15 cellular contexts compared by ENCODE assay signal in genomic region chr11:20042025-20042639, GRCh38.
DNase-seq lines count a peak whose midpoint lies in the region; ATAC-seq, FAIRE-seq and TF ChIP-seq lines count a peak whose summit lies in the region.
"Had no signal": no experiment of that assay in that cellular context is flagged by ENCODE, and none has a peak within 500 bp of the region (broad histone marks: within the 10 kb centered on the region; RNA-seq: fewer than 3 reads in every experiment).

No MANE protein-coding gene starts in this region.

- no peak overlapping the region for H2BK5ac ChIP-seq in H1 (ENCODE audit: low read depth, low read length)

- TF ChIP-seq POLR2A in H1 (IDR thresholded peaks at IDR 0.05; ENCODE audit: control extremely low read depth in 1 of 2, low read depth in 2 of 2, low read length in 2 of 2): no peak

- peak overlapping the region in 2 of 3 experiments; percentile 3 to 53 for H3K27ac Mint-ChIP-seq in nephron
- H3K27ac Mint-ChIP-seq: dendritic cell treated with granulocyte-macrophage colony-stimulating factor and Interleukin-4, amounts not matched to agents 40 ng/mL and 50 ng/mL, for 4 days had no signal

- H2BK120ac ChIP-seq in H1 (replicated peaks; ENCODE audit: low read depth, low read length): no peak overlapping the region

- H3K4me1 Mint-ChIP-seq in nephron: peaks cover 43% of the 10 kb centered on the region

- intact Hi-C loops in colonic mucosa (cut with DNase I): no loop called here

- no peak overlapping the region for H4K91ac ChIP-seq in H1 (replicated peaks; ENCODE audit: insufficient read length, low read length)

- no peak overlapping the region for H3K14ac ChIP-seq in H1 (ENCODE audit: insufficient read length)

- H3K9me3 Mint-ChIP-seq in nephron: no peaks in the 10 kb centered on the region
- H3K9me3 Mint-ChIP-seq: dendritic cell treated with granulocyte-macrophage colony-stimulating factor and Interleukin-4, amounts not matched to agents 40 ng/mL and 50 ng/mL, for 4 days had no signal

- in situ Hi-C loops in GM23248 (cut with MboI): no loop called here

- no peaks in the 10 kb centered on the region for H3K9me2 ChIP-seq in GM23248 (ENCODE audit: insufficient read depth)

- ATAC-seq in GM18519 (IDR thresholded peaks at IDR 0.05; ENCODE audit: low FRiP score, unreplicated experiment): no peak

- whole genome bisulfite sequencing in GM23248 (ENCODE audit: low coverage in 1 of 2, low lambda C conversion rate in 2 of 2, missing lambda C conversion rate in 2 of 2), 2 experiments: 86 to 90% methylated on average over 5 of the region's 5 CpGs
- WGBS in H1 (ENCODE audit: extremely low coverage in 1 of 2, insufficient coverage in 1 of 2, insufficient read length in 1 of 2, insufficient replicate concordance in 2 of 2, low coverage in 1 of 2, low lambda C conversion rate in 2 of 2, missing lambda C conversion rate in 1 of 2), 2 experiments: 85% methylated on average over 5 of the region's 5 CpGs; no CpG with 5 or more reads in 1 of the 2 experiments

- H2BK15ac ChIP-seq in H1 (ENCODE audit: low read length): 0 out of 2 replicates have a peak overlapping the region, but pooled peaks have one; percentile 5

- H2AK5ac ChIP-seq in H1 (ENCODE audit: low read depth, low read length): no peak overlapping the region

- no peak overlapping the region for H4K8ac ChIP-seq in H1 (ENCODE audit: extremely low read depth, insufficient read depth, low read length)

- peak; percentile 18 for DNase-seq in GM23248
- peak; percentile 14 for DNase-seq in RCC 7860 (ENCODE audit: low spot score)
- no peak for DNase-seq in H1 (ENCODE audit: low read depth in 1 of 2, low spot score in 2 of 2)
- no peak for DNase-seq in colonic mucosa
- DNase-seq in COLO829 (ENCODE audit: low spot score): no peak
- no peak for DNase-seq in NCI-H2081 treated with DMSO at 0.1 percent for 48 hours (lab: John Stamatoyannopoulos, UW)
- DNase-seq: heart right ventricle, NCI-H748 treated with DMSO at 0.1 percent for 48 hours, spleen, thyroid gland had no signal

- FAIRE-seq in RCC 7860 (lab: Jason Lieb, UNC) (no peak), H1 (lab: Jason Lieb, UNC) (no peak)
- FAIRE-seq: GM19239 had no signal

- H3K4me3 ChIP-seq in GM23248 (no peak overlapping the region), H1 (ENCODE audit: extremely low read depth in 1 of 4, insufficient read depth in 2 of 4, low read depth in 3 of 4, low read length in 4 of 4) (no peak overlapping the region), colonic mucosa (no peak overlapping the region)
- H3K4me3 ChIP-seq: heart right ventricle, spleen, thyroid gland had no signal

- H3K27ac ChIP-seq in GM23248 (no peak overlapping the region), H1 (ENCODE audit: low read depth, low read length) (no peak overlapping the region), colonic mucosa (no peak overlapping the region)
- H3K27ac ChIP-seq: C4-2B, spleen, thyroid gland had no signal

- no peak overlapping the region for H3K23ac ChIP-seq in H1 (ENCODE audit: insufficient read length)

- H2AFZ ChIP-seq in GM23248 (no peak overlapping the region), H1 (ENCODE audit: low read length) (no peak overlapping the region)

- no peak overlapping the region for H3K9ac ChIP-seq in GM23248
- H3K9ac ChIP-seq in H1 (replicated peaks in 1 of 4; ENCODE audit: extremely low read depth in 1 of 4, low read depth in 3 of 4, low read length in 3 of 4): no peak overlapping the region
- no peak overlapping the region for H3K9ac ChIP-seq in colonic mucosa (ENCODE audit: low read depth in 2 of 2, low read length in 2 of 2)

- H3K56ac ChIP-seq in H1 (replicated peaks; ENCODE audit: insufficient read length, low read depth, low read length): no peak overlapping the region

- H3K4me2 ChIP-seq in GM23248 (ENCODE audit: unreplicated experiment): no peak overlapping the region
- no peak overlapping the region; a peak in 1 of 4 replicates for H3K4me2 ChIP-seq in H1 (ENCODE audit: insufficient read depth in 1 of 2, low read depth in 2 of 2, low read length in 2 of 2)

- H3K36me3 ChIP-seq in GM23248 (ENCODE audit: low read depth) (peaks cover 36% of the 10 kb centered on the region), H1 (ENCODE audit: control insufficient read depth in 2 of 4, insufficient read depth in 4 of 4, low read length in 3 of 4) (peaks cover 10 to 42% (median 35%) of the 10 kb centered on the region in 4 experiments; a peak in 7 of 8 replicates), colonic mucosa (no peaks in the 10 kb centered on the region)

- H3K9me3 ChIP-seq in GM23248 (ENCODE audit: low read depth): no peaks in the 10 kb centered on the region
- no peaks in the 10 kb centered on the region for H3K9me3 ChIP-seq in H1 (ENCODE audit: insufficient read depth in 2 of 2, low read depth in 1 of 2, low read length in 1 of 2)
- H3K9me3 ChIP-seq in colonic mucosa: no peaks in the 10 kb centered on the region
- H3K9me3 ChIP-seq: heart right ventricle, spleen, thyroid gland had no signal

- H3K4ac ChIP-seq in H1 (replicated peaks; ENCODE audit: insufficient read length, low read depth, low read length): no peak overlapping the region

- H3K23me2 ChIP-seq in H1 (ENCODE audit: low read depth, low read length): no peaks in the 10 kb centered on the region; the same call in 1 of the 2 replicates

- POLR2A ChIA-PET in H1 (lab: Charles Lee; ENCODE audit: partially characterized antibody): interaction anchor here (0.6 to 2.9 kb wide), 5 partner anchors 8 to 113 kb away, joined by 3 to 8 read pairs (median 4); no protein-coding TSS in a partner anchor

- TF ChIP-seq CTCF in H1 (IDR thresholded peaks at IDR 0.05; ENCODE audit: control extremely low read depth in 1 of 3, insufficient read depth in 1 of 3, low read depth in 1 of 3, low read length in 3 of 3) (no peak), nephron (IDR thresholded peaks at IDR 0.05; ENCODE audit: unreplicated experiment in 3 of 3) (no peak), colonic mucosa (IDR thresholded peaks at IDR 0.05) (no peak)

- H3K79me2 ChIP-seq in GM23248 (ENCODE audit: insufficient read depth): peaks cover 5% of the 10 kb centered on the region
- H3K79me2 ChIP-seq in H1 (ENCODE audit: control insufficient read depth in 1 of 2, insufficient read depth in 2 of 2, low read length in 2 of 2): 0 out of 4 replicates have a peak, but pooled peaks cover 0 to 2% of the 10 kb centered on the region in 2 experiments

- no peak overlapping the region for H4K5ac ChIP-seq in H1 (ENCODE audit: insufficient read length, low read depth, low read length)

- H3K36me3 Mint-ChIP-seq in nephron (ENCODE audit: low read depth): peaks cover 59% of the 10 kb centered on the region

- no peak overlapping the region for H3K4me3 Mint-ChIP-seq in nephron
- H3K4me3 Mint-ChIP-seq: dendritic cell treated with granulocyte-macrophage colony-stimulating factor and Interleukin-4, amounts not matched to agents 40 ng/mL and 50 ng/mL, for 4 days had no signal

- no peak overlapping the region for H2BK20ac ChIP-seq in H1 (ENCODE audit: low read length)

- no peak overlapping the region for H2BK12ac ChIP-seq in H1 (ENCODE audit: low read depth, low read length)

- TF ChIP-seq RAD21 in H1 (IDR thresholded peaks at IDR 0.05 in 1 of 2, conservative IDR thresholded peaks at IDR 0.05 in 1 of 2; ENCODE audit: low read depth in 2 of 2, low read length in 2 of 2): no peak

- CTCF ChIA-PET in H1 (lab: Charles Lee; ENCODE audit: partially characterized antibody): interaction anchor here (0.9 to 12.6 kb wide), 10 partner anchors 8 to 91 kb away, joined by 3 to 99 read pairs (median 4); no protein-coding TSS in a partner anchor

- peaks cover 8% of the 10 kb centered on the region for H3K27me3 Mint-ChIP-seq in nephron (ENCODE audit: low read depth)
- H3K27me3 Mint-ChIP-seq: dendritic cell treated with granulocyte-macrophage colony-stimulating factor and Interleukin-4, amounts not matched to agents 40 ng/mL and 50 ng/mL, for 4 days had no signal

- H3K18ac ChIP-seq in H1 (ENCODE audit: extremely low read depth, low read length): 0 out of 2 replicates have a peak overlapping the region, but pooled peaks have one; percentile 5

- peaks cover 6% of the 10 kb centered on the region for H3F3A ChIP-seq in GM23248 (ENCODE audit: insufficient read depth)

- H4K20me1 ChIP-seq in GM23248 (ENCODE audit: insufficient read depth): no peaks in the 10 kb centered on the region
- H4K20me1 ChIP-seq in H1 (replicated peaks in 1 of 2; ENCODE audit: control insufficient read depth in 1 of 2, insufficient read depth in 2 of 2, low read length in 2 of 2): peaks cover 0 to 3% of the 10 kb centered on the region in 2 experiments

- TF ChIP-seq EP300 in H1 (IDR thresholded peaks at IDR 0.05; ENCODE audit: borderline replicate concordance in 1 of 2, low read depth in 2 of 2, low read length in 2 of 2): no peak

- H3K27me3 ChIP-seq in GM23248 (replicated peaks; ENCODE audit: insufficient read depth) (no peaks in the 10 kb centered on the region), H1 (replicated peaks in 1 of 4; ENCODE audit: control insufficient read depth in 3 of 4, extremely low read depth in 1 of 4, insufficient read depth in 3 of 4, low read length in 3 of 4) (no peaks in the 10 kb centered on the region), colonic mucosa (no peaks in the 10 kb centered on the region)
- H3K27me3 ChIP-seq: heart right ventricle, spleen, thyroid gland had no signal

- peaks cover 3% of the 10 kb centered on the region; the same call in 1 of the 2 replicates for H3K79me1 ChIP-seq in H1 (ENCODE audit: low read depth, low read length)

- H3K4me1 ChIP-seq in GM23248 (ENCODE audit: insufficient read depth) (0 out of 2 replicates have a peak, but pooled peaks cover 6% of the 10 kb centered on the region), H1 (replicated peaks in 1 of 4; ENCODE audit: control insufficient read depth in 3 of 4, insufficient read depth in 4 of 4, low read length in 3 of 4) (peaks cover 4 to 12% (median 7%) of the 10 kb centered on the region in 4 experiments; a peak in 6 of 7 replicates), colonic mucosa (no peaks in the 10 kb centered on the region)

TF ChIP-seq in H1, 55 proteins besides CTCF, POLR2A, EP300 and RAD21 (continues in another document):
- no peak for TF ChIP-seq SP4 (IDR thresholded peaks at IDR 0.05; ENCODE audit: low read length)
- TF ChIP-seq HDAC6 (IDR thresholded peaks at IDR 0.05; ENCODE audit: low read depth, low read length): no peak
- no peak for TF ChIP-seq EGR1 (IDR thresholded peaks at IDR 0.05; ENCODE audit: borderline replicate concordance, low read depth, low read length)
- no peak for TF ChIP-seq TEAD4 (IDR thresholded peaks at IDR 0.05; ENCODE audit: low read depth, low read length)
- TF ChIP-seq SIRT6 (IDR thresholded peaks at IDR 0.05; ENCODE audit: low read length): no peak
- no peak for TF ChIP-seq POLR2AphosphoS5 (IDR thresholded peaks at IDR 0.05; ENCODE audit: low read depth, low read length)
- TF ChIP-seq RBBP5 (IDR thresholded peaks at IDR 0.05; ENCODE audit: borderline replicate concordance, low read depth, low read length): no peak
- TF ChIP-seq TCF12 (IDR thresholded peaks at IDR 0.05; ENCODE audit: low read depth, low read length): no peak
- no peak for TF ChIP-seq CEBPB (IDR thresholded peaks at IDR 0.05; ENCODE audit: low read depth, low read length)
- TF ChIP-seq SUZ12 (IDR thresholded peaks at IDR 0.05; ENCODE audit: low read length): no peak
- no peak for TF ChIP-seq JUND (IDR thresholded peaks at IDR 0.05; ENCODE audit: low read length)

Comparison
In these comparisons a context has a peak if more than half of its experiments do, and no peak if none do; other contexts are left out.
1. DNase-seq: peak in GM23248 (single experiment) and RCC 7860 (single experiment); none in H1 (0 of 2), colonic mucosa (single experiment), COLO829 (single experiment) and NCI-H2081 treated with DMSO at 0.1 percent for 48 hours (single experiment).